Comparison of ENCODE assay signal across 19 cellular contexts in the genomic region with DNA sequence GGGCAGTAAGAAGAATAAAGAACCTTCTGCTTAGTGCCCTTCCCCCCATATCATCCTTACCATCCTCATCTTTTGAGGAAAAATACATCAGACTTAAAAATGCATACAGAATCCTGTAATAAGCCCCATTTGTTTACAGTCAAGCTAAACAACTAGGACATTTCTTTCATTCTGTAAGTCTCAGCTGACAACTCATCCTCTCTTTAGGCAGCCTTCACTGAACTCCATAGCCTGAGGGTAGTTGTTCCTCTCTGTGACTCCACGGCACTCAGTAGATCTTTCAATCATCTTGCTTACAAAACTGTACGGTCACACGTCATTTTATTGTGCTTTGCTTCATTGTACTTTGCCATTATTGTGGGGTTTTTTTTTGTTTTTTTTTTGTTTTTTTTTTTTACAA.
"Had no signal": no experiment of that assay in that cellular context is flagged by ENCODE, and none has a peak within 500 bp of the region (broad histone marks: within the 10 kb centered on the region; RNA-seq: fewer than 3 reads in every experiment).

No MANE protein-coding gene starts in this region.

- FAIRE-seq: endothelial cell of umbilical vein, frontal cortex had no signal

- H3K27me3 ChIP-seq: right atrium auricular region, transverse colon, vagina had no signal

- H3K9me3 Mint-ChIP-seq: activated naive CD4-positive, alpha-beta T cell treated with anti-CD3 and anti-CD28 coated beads, Interleukin-2, amount 50 U/mL, for 72 hours; stimulated activated naive CD8-positive, alpha-beta T cell treated with anti-CD3 and anti-CD28 coated beads, Interleukin-15, Interleukin-2, amounts not matched to agents 100 ng/mL and 50 ng/mL, for 24 hours had no signal

- ATAC-seq: activated CD4-positive, CD25-positive, alpha-beta regulatory T cell treated with anti-CD3 and anti-CD28 coated beads, Interleukin-2, amount 50 U/mL, for 24 hours; activated naive CD4-positive, alpha-beta T cell treated with anti-CD3 and anti-CD28 coated beads, Interleukin-2, amount 50 U/mL, for 72 hours had no signal

- H3K36me3 ChIP-seq: prostate gland, right atrium auricular region, transverse colon, vagina had no signal

- H3K4me1 ChIP-seq: prostate gland, right atrium auricular region had no signal

- DNase-seq: activated CD8-positive, alpha-beta memory T cell treated with anti-CD3 and anti-CD28 coated beads for 24 hours; activated CD8-positive, alpha-beta memory T cell treated with anti-CD3 and anti-CD28 coated beads, Interleukin-2, amount 50 U/mL, for 48 hours; activated gamma-delta T cell; effector memory CD4-positive, alpha-beta T cell; hypothalamus; islet precursor cell; midbrain; stimulated activated CD4-positive, alpha-beta T cell treated with anti-CD3 and anti-CD28 coated beads, Interleukin-2, amount 100 ng/mL, for 24 hours; T-helper 1 cell; T1000; transverse colon had no signal

- H3K27ac ChIP-seq: prostate gland, right atrium auricular region, transverse colon, vagina had no signal

- H3K27me3 Mint-ChIP-seq: stimulated activated naive CD8-positive, alpha-beta T cell treated with anti-CD3 and anti-CD28 coated beads, Interleukin-15, Interleukin-2, amounts not matched to agents 100 ng/mL and 50 ng/mL, for 24 hours had no signal

- H3K27ac Mint-ChIP-seq: activated naive CD4-positive, alpha-beta T cell treated with anti-CD3 and anti-CD28 coated beads, Interleukin-2, amount 50 U/mL, for 72 hours; stimulated activated naive CD8-positive, alpha-beta T cell treated with anti-CD3 and anti-CD28 coated beads, Interleukin-15, Interleukin-2, amounts not matched to agents 100 ng/mL and 50 ng/mL, for 24 hours had no signal

- H3K4me3 Mint-ChIP-seq: stimulated activated naive CD8-positive, alpha-beta T cell treated with anti-CD3 and anti-CD28 coated beads, Interleukin-15, Interleukin-2, amounts not matched to agents 100 ng/mL and 50 ng/mL, for 24 hours had no signal

- H3K9me3 ChIP-seq: prostate gland, transverse colon, vagina had no signal

- H3K4me3 ChIP-seq: prostate gland, right atrium auricular region, transverse colon, vagina had no signal
